In genomic region chr21:44955803-44956175, GRCh38 we compare ENCODE assay signal across 1 cellular context.
TF ChIP-seq lines count a peak whose summit lies in the region.

No MANE protein-coding gene starts in this region.

TF ChIP-seq in IMR-90, 13 proteins besides CTCF, POLR2A, EP300 and RAD21 (continued from another document):
- TF ChIP-seq MAZ (IDR thresholded peaks at IDR 0.05; ENCODE audit: borderline replicate concordance, low read depth, low read length) = no peak
